In genomic region chr10:72088879-72089585, GRCh38 we compare ENCODE assay signal across 9 cellular contexts. TPM values are rescaled to one million over a fixed set of nuclear protein-coding genes. Genes with fewer than 3 reads are reported as not detected.
DNase-seq lines count a peak whose midpoint lies in the region; TF ChIP-seq lines count a peak whose summit lies in the region.
"Had no signal": no experiment of that assay in that cellular context is flagged by ENCODE, and none has a peak within 500 bp of the region (broad histone marks: within the 10 kb centered on the region; RNA-seq: fewer than 3 reads in every experiment).

No MANE protein-coding gene starts in this region.

- peak overlapping the region; percentile 99 for H3K4me3 ChIP-seq in effector memory CD4-positive, alpha-beta T cell (ENCODE audit: insufficient read depth, low read depth, low read length, poor library complexity, severe bottlenecking)
- no peak overlapping the region for H3K4me3 ChIP-seq in coronary artery

- H3K27me3 Mint-ChIP-seq in T-helper 2 cell treated with Interferon-gamma antibody and Interleukin-4, amounts not matched to agents 5 μg/mL and 100 μg/mL, for 36 hours (ENCODE audit: low read depth): no peaks in the 10 kb centered on the region
- peaks cover 64% of the 10 kb centered on the region for H3K27me3 Mint-ChIP-seq in neural crest cell (ENCODE audit: low read depth)

- H3K36me3 Mint-ChIP-seq in T-helper 2 cell treated with Interferon-gamma antibody and Interleukin-4, amounts not matched to agents 5 μg/mL and 100 μg/mL, for 36 hours (ENCODE audit: low read depth): peaks cover 35% of the 10 kb centered on the region
- H3K36me3 Mint-ChIP-seq in neural crest cell (ENCODE audit: low read depth): peaks cover 2% of the 10 kb centered on the region

- peaks cover 31% of the 10 kb centered on the region for H3K36me3 ChIP-seq in effector memory CD4-positive, alpha-beta T cell (ENCODE audit: control insufficient read depth, insufficient read depth, low read length)

- DNase-seq in DMS153 treated with DMSO at 0.1 percent for 48 hours (lab: John Stamatoyannopoulos, UW; ENCODE audit: unreplicated experiment): peak; percentile 24
- DNase-seq in DMS153 (lab: John Stamatoyannopoulos, UW): no peak
- DNase-seq in T-helper 2 cell treated with Interferon-gamma antibody and Interleukin-4, amounts not matched to agents 5 μg/mL and 100 μg/mL, for 36 hours (ENCODE audit: low spot score): peak; percentile 42
- DNase-seq in effector memory CD4-positive, alpha-beta T cell: peak; percentile 29 to 60 (median 38)
- DNase-seq in neural crest cell (ENCODE audit: low read depth, low spot score): no peak
- DNase-seq in HPDE6-E6E7 (ENCODE audit: extremely low spot score): no peak
- DNase-seq in coronary artery (ENCODE audit: low spot score): no peak
- DNase-seq in OCI-M1 (lab: John Stamatoyannopoulos, UW): no peak

- peak overlapping the region; percentile 100 for H3K27ac Mint-ChIP-seq in T-helper 2 cell treated with Interferon-gamma antibody and Interleukin-4, amounts not matched to agents 5 μg/mL and 100 μg/mL, for 36 hours
- no peak overlapping the region for H3K27ac Mint-ChIP-seq in neural crest cell (ENCODE audit: unreplicated experiment)

- no peaks in the 10 kb centered on the region for H3K9me3 Mint-ChIP-seq in T-helper 2 cell treated with Interferon-gamma antibody and Interleukin-4, amounts not matched to agents 5 μg/mL and 100 μg/mL, for 36 hours
- H3K9me3 Mint-ChIP-seq in neural crest cell: no peaks in the 10 kb centered on the region

- H3K27ac ChIP-seq in effector memory CD4-positive, alpha-beta T cell (ENCODE audit: insufficient read depth, low read length, poor library complexity, severe bottlenecking): peak overlapping the region; percentile 93
- no peak overlapping the region for H3K27ac ChIP-seq in coronary artery
- H3K27ac ChIP-seq: 22Rv1 had no signal

- no peaks in the 10 kb centered on the region for H3K27me3 ChIP-seq in effector memory CD4-positive, alpha-beta T cell (replicated peaks; ENCODE audit: control insufficient read depth, insufficient read depth, low read length, poor library complexity, severe bottlenecking)

- H3K4me3 Mint-ChIP-seq in T-helper 2 cell treated with Interferon-gamma antibody and Interleukin-4, amounts not matched to agents 5 μg/mL and 100 μg/mL, for 36 hours: peak overlapping the region; percentile 100
- peak overlapping the region; percentile 66 for H3K4me3 Mint-ChIP-seq in neural crest cell

- no peak for TF ChIP-seq CTCF in neural crest cell (conservative IDR thresholded peaks at IDR 0.05)
- no peak for TF ChIP-seq CTCF in coronary artery (IDR thresholded peaks at IDR 0.05)

- H3K4me1 ChIP-seq in effector memory CD4-positive, alpha-beta T cell (ENCODE audit: control insufficient read depth, insufficient read depth, low read length, poor library complexity, severe bottlenecking): peaks cover 38% of the 10 kb centered on the region

- no peaks in the 10 kb centered on the region for H3K9me3 ChIP-seq in effector memory CD4-positive, alpha-beta T cell (ENCODE audit: control insufficient read depth, low read length)

- peaks cover 45% of the 10 kb centered on the region for H3K4me1 Mint-ChIP-seq in T-helper 2 cell treated with Interferon-gamma antibody and Interleukin-4, amounts not matched to agents 5 μg/mL and 100 μg/mL, for 36 hours (ENCODE audit: low read depth)
- H3K4me1 Mint-ChIP-seq in neural crest cell: peaks cover 28% of the 10 kb centered on the region

RNA-seq across cellular contexts. Expression of gene SPOCK2, which starts 0.7 kb away (rescaled TPM):
- total RNA-seq in neural crest cell: 1.4 and 1.5 TPM in 2 replicates

Comparison
In these comparisons a context has a peak if more than half of its experiments do, and no peak if none do; other contexts are left out.
1. DNase-seq: peak in DMS153 treated with DMSO at 0.1 percent for 48 hours (single experiment), T-helper 2 cell treated with Interferon-gamma antibody and Interleukin-4, amounts not matched to agents 5 μg/mL and 100 μg/mL, for 36 hours (single experiment) and effector memory CD4-positive, alpha-beta T cell (3 of 3); none in DMS153 (single experiment), neural crest cell (single experiment), HPDE6-E6E7 (single experiment), coronary artery (single experiment) and OCI-M1 (single experiment).